ENCODE assay signal across 9 cellular contexts in the genomic region with DNA sequence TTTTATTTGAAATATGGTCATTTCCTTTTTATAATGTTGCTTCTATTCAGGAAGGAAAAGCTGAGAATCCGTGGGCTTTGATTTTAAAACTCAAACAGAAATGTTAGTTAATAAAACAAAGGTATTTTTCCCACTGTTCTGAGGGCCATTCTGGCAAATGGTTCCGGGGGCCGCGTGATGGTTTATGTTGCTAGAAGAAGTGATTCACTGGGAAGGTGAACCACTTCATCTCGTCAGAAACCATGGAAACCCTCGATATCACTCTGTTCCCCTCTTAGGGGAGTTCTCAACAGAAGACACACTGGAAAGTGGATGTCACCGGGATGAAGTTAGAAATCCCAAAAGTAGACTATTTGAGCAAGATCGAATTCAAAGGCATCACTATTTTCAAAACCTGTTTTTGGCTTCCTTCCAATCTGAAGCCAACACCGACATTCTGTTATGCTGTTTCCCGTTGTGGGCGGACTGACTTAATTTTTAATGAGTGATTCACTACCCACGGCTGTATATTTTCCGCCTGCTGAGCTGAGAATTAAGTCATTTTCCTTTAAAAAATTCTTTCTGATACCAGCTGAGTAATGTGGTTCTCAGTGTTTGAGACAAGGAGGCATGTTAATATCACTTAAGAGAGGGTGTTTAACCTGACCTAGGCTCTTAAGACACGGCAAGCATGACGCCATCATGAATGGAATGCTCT.
DNase-seq lines count a peak whose midpoint lies in the region; ATAC-seq and TF ChIP-seq lines count a peak whose summit lies in the region.
"Had no signal": no experiment of that assay in that cellular context is flagged by ENCODE, and none has a peak within 500 bp of the region (broad histone marks: within the 10 kb centered on the region; RNA-seq: fewer than 3 reads in every experiment).

No MANE protein-coding gene starts in this region.

- ATAC-seq in HG03521 (IDR thresholded peaks at IDR 0.05; ENCODE audit: unreplicated experiment): no peak

- 77% methylated on average over 15 of the region's 15 CpGs for WGBS in hepatocyte (ENCODE audit: low lambda C conversion rate, missing lambda C conversion rate)

- intact Hi-C loops in posterior vena cava (cut with DNase I): no loop called here

- H3K4me2 ChIP-seq in hepatocyte: no peak overlapping the region

- H3K4me3 ChIP-seq in hepatocyte: no peak overlapping the region

- H3K9me2 ChIP-seq in hepatocyte (replicated peaks; ENCODE audit: insufficient read depth): no peaks in the 10 kb centered on the region

- peak; percentile 8 for DNase-seq in DMS 273 (lab: John Stamatoyannopoulos, UW; ENCODE audit: unreplicated experiment)
- DNase-seq in DMS 273 treated with DMSO at 0.1 percent for 48 hours (lab: John Stamatoyannopoulos, UW): no peak
- DNase-seq in activated T-cell treated with anti-CD3 and anti-CD28 coated beads, Interleukin-2, amount 50 U/mL, for 48 hours: peak; percentile 65 to 67
- peak; percentile 45 for DNase-seq in hepatocyte (ENCODE audit: low spot score)
- DNase-seq in stimulated activated CD8-positive, alpha-beta memory T cell treated with anti-CD3 and anti-CD28 coated beads, Interleukin-4, amount 100 ng/mL, for 24 hours (ENCODE audit: low read depth): peak; percentile 32
- DNase-seq in islet precursor cell: no peak
- DNase-seq in posterior vena cava (ENCODE audit: low spot score): no peak

- no peaks in the 10 kb centered on the region for H3K79me2 ChIP-seq in hepatocyte

- no peaks in the 10 kb centered on the region for H3K9me3 ChIP-seq in hepatocyte (ENCODE audit: low read depth)

- H3K4me1 ChIP-seq in hepatocyte (ENCODE audit: insufficient read depth): peaks cover 4% of the 10 kb centered on the region

- H3K27ac ChIP-seq in hepatocyte: peak overlapping the region; percentile 35
- H3K27ac ChIP-seq: 22Rv1 had no signal

- H3K27me3 ChIP-seq in hepatocyte: no peaks in the 10 kb centered on the region

- no peaks in the 10 kb centered on the region for H3K36me3 ChIP-seq in hepatocyte (replicated peaks; ENCODE audit: insufficient read depth, low read depth)

- H2AFZ ChIP-seq in hepatocyte: no peak overlapping the region

- TF ChIP-seq CTCF in hepatocyte (IDR thresholded peaks at IDR 0.05; ENCODE audit: poor library complexity): no peak

- no peaks in the 10 kb centered on the region for H4K20me1 ChIP-seq in hepatocyte (ENCODE audit: insufficient read depth, poor library complexity, severe bottlenecking)

Comparison
In these comparisons a context has a peak if more than half of its experiments do, and no peak if none do; other contexts are left out.
1. DNase-seq: peak in DMS 273 (single experiment), activated T-cell treated with anti-CD3 and anti-CD28 coated beads, Interleukin-2, amount 50 U/mL, for 48 hours (2 of 2), hepatocyte (single experiment) and stimulated activated CD8-positive, alpha-beta memory T cell treated with anti-CD3 and anti-CD28 coated beads, Interleukin-4, amount 100 ng/mL, for 24 hours (single experiment); none in DMS 273 treated with DMSO at 0.1 percent for 48 hours (single experiment), islet precursor cell (single experiment) and posterior vena cava (single experiment).